Comparison of ENCODE assay signal across 15 cellular contexts in the genomic region with DNA sequence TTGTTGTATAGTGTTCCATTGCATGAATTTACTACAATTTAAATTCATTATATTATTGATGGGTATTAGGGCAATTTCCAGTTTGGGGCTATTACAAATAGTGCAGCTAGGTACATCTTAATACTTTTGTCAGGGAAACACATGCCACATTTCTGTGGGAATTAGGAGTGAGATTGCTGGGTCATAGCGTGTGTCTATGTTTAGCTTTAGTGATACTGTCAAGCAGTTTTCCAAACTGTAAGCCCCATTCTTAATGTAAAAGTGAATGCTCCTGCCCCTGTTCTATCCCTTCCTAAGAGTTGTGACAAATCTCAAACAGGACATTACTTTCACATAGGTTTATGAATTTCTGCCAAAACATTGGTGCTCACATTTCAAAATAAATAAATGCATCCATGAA.
A peak's percentile ranks its signal among the peaks of the same experiment; 100 is the strongest.
DNase-seq lines count a peak whose midpoint lies in the region; ATAC-seq, FAIRE-seq and TF ChIP-seq lines count a peak whose summit lies in the region.
"Had no signal": no experiment of that assay in that cellular context is flagged by ENCODE, and none has a peak within 500 bp of the region (broad histone marks: within the 10 kb centered on the region; RNA-seq: fewer than 3 reads in every experiment).

No MANE protein-coding gene starts in this region.

- H3K4me3 Mint-ChIP-seq in activated T-helper 2 cell treated with anti-CD3 and anti-CD28 coated beads, Interferon-gamma antibody, Interleukin-2, Interleukin-4, amounts not matched to agents 10 μg/mL and 5 μg/mL and 100 μg/mL, durations not matched to agents 14 hours and 24 hours and 36 hours (ENCODE audit: low read depth) = no peak overlapping the region
- H3K4me3 Mint-ChIP-seq: activated naive CD4-positive, alpha-beta T cell treated with anti-CD3 and anti-CD28 coated beads, Interleukin-2, amount 50 U/mL, for 24 hours; CD4-positive, CD25-positive, alpha-beta regulatory T cell had no signal

- in situ Hi-C loops in brain microvascular endothelial cell (cut with HindIII; ENCODE audit: low pct_ligation_motif_present, low sequenced_read_pairs) = no loop called here

- FAIRE-seq in HTR-8/SVneo (lab: Jason Lieb, UNC) = no peak
- FAIRE-seq: pancreas had no signal

- H3K27ac ChIP-seq in right atrium auricular region = no peak overlapping the region
- peak overlapping the region; percentile 79 for H3K27ac ChIP-seq in brain microvascular endothelial cell
- H3K27ac ChIP-seq in vagina = peak overlapping the region; percentile 67
- H3K27ac ChIP-seq: body of pancreas, KMS-11, pancreas, tibial artery had no signal

- TF ChIP-seq CTCF in right atrium auricular region (IDR thresholded peaks at IDR 0.05) (no peak), brain microvascular endothelial cell (IDR thresholded peaks at IDR 0.05; ENCODE audit: low read depth, low read length, missing control alignments) (no peak), vagina (IDR thresholded peaks at IDR 0.05) (no peak)

- no peak overlapping the region for H3K27ac Mint-ChIP-seq in activated T-helper 2 cell treated with anti-CD3 and anti-CD28 coated beads, Interferon-gamma antibody, Interleukin-2, Interleukin-4, amounts not matched to agents 10 μg/mL and 5 μg/mL and 100 μg/mL, durations not matched to agents 14 hours and 24 hours and 36 hours
- H3K27ac Mint-ChIP-seq: activated naive CD4-positive, alpha-beta T cell treated with anti-CD3 and anti-CD28 coated beads, Interleukin-2, amount 50 U/mL, for 24 hours; CD4-positive, CD25-positive, alpha-beta regulatory T cell had no signal

- H3K4me1 Mint-ChIP-seq in activated T-helper 2 cell treated with anti-CD3 and anti-CD28 coated beads, Interferon-gamma antibody, Interleukin-2, Interleukin-4, amounts not matched to agents 10 μg/mL and 5 μg/mL and 100 μg/mL, durations not matched to agents 14 hours and 24 hours and 36 hours (ENCODE audit: low read depth) = no peaks in the 10 kb centered on the region
- H3K4me1 Mint-ChIP-seq: activated naive CD4-positive, alpha-beta T cell treated with anti-CD3 and anti-CD28 coated beads, Interleukin-2, amount 50 U/mL, for 24 hours; CD4-positive, CD25-positive, alpha-beta regulatory T cell had no signal

- peak; percentile 40 for ATAC-seq in Right ventricle myocardium superior (ENCODE audit: poor library complexity)
- ATAC-seq in HG02610 (IDR thresholded peaks at IDR 0.05; ENCODE audit: unreplicated experiment) = no peak
- ATAC-seq: body of pancreas had no signal

- peaks cover under 1% of the 10 kb centered on the region for H3K9me3 Mint-ChIP-seq in activated T-helper 2 cell treated with anti-CD3 and anti-CD28 coated beads, Interferon-gamma antibody, Interleukin-2, Interleukin-4, amounts not matched to agents 10 μg/mL and 5 μg/mL and 100 μg/mL, durations not matched to agents 14 hours and 24 hours and 36 hours

- H3K9me3 ChIP-seq in right atrium auricular region (peaks cover 0 to 4% of the 10 kb centered on the region in 2 donors), vagina (no peaks in the 10 kb centered on the region)
- H3K9me3 ChIP-seq: body of pancreas, pancreas, tibial artery had no signal

- H3K27me3 ChIP-seq in right atrium auricular region (no peaks in the 10 kb centered on the region), brain microvascular endothelial cell (replicated peaks) (no peaks in the 10 kb centered on the region), vagina (no peaks in the 10 kb centered on the region)
- H3K27me3 ChIP-seq: body of pancreas, pancreas, tibial artery had no signal

- intact Hi-C loops in Right ventricle myocardium superior (cut with DNase I) = no loop called here
- intact Hi-C loops in vagina (cut with DNase I) = no loop called here
- intact Hi-C loops in activated T-helper 2 cell treated with anti-CD3 and anti-CD28 coated beads, Interferon-gamma antibody, Interleukin-2, Interleukin-4, amounts not matched to agents 10 μg/mL and 5 μg/mL and 100 μg/mL, durations not matched to agents 14 hours and 24 hours and 36 hours (cut with micrococcal nuclease) = no loop called here

- H3K4me1 ChIP-seq in right atrium auricular region = peaks cover 0 to 6% of the 10 kb centered on the region in 2 donors
- H3K4me1 ChIP-seq in vagina = peaks cover 10% of the 10 kb centered on the region
- H3K4me1 ChIP-seq: body of pancreas, pancreas, tibial artery had no signal

- peaks cover 7% of the 10 kb centered on the region for H3K27me3 Mint-ChIP-seq in activated T-helper 2 cell treated with anti-CD3 and anti-CD28 coated beads, Interferon-gamma antibody, Interleukin-2, Interleukin-4, amounts not matched to agents 10 μg/mL and 5 μg/mL and 100 μg/mL, durations not matched to agents 14 hours and 24 hours and 36 hours (ENCODE audit: low read depth)

- H3K36me3 Mint-ChIP-seq in activated T-helper 2 cell treated with anti-CD3 and anti-CD28 coated beads, Interferon-gamma antibody, Interleukin-2, Interleukin-4, amounts not matched to agents 10 μg/mL and 5 μg/mL and 100 μg/mL, durations not matched to agents 14 hours and 24 hours and 36 hours (ENCODE audit: low read depth) = no peaks in the 10 kb centered on the region
- H3K36me3 Mint-ChIP-seq: CD4-positive, CD25-positive, alpha-beta regulatory T cell had no signal

- H3K4me3 ChIP-seq in right atrium auricular region (no peak overlapping the region), brain microvascular endothelial cell (ENCODE audit: low read depth, low read length) (peak overlapping the region; percentile 31), vagina (no peak overlapping the region)
- H3K4me3 ChIP-seq: body of pancreas, pancreas, tibial artery had no signal

- no peak for DNase-seq in Right ventricle myocardium superior
- no peak for DNase-seq in right atrium auricular region (ENCODE audit: low spot score)
- no peak for DNase-seq in brain microvascular endothelial cell
- DNase-seq in myocyte (ENCODE audit: low read depth) = peak; percentile 60
- no peak for DNase-seq in vagina (ENCODE audit: extremely low spot score in 2 of 2)
- DNase-seq in activated T-helper 2 cell treated with anti-CD3 and anti-CD28 coated beads, Interferon-gamma antibody, Interleukin-2, Interleukin-4, amounts not matched to agents 10 μg/mL and 5 μg/mL and 100 μg/mL, durations not matched to agents 14 hours and 24 hours and 36 hours (ENCODE audit: low spot score) = no peak
- no peak for DNase-seq in HTR-8/SVneo (ENCODE audit: insufficient read length, low spot score)
- DNase-seq: activated CD4-positive, alpha-beta T cell treated with anti-CD3 and anti-CD28 coated beads, Interleukin-2, amount 50 U/mL, for 48 hours; body of pancreas; CD4-positive, CD25-positive, alpha-beta regulatory T cell; pancreas had no signal

- TF ChIP-seq POLR2A in vagina (IDR thresholded peaks at IDR 0.05) = no peak

- H3K36me3 ChIP-seq in right atrium auricular region (no peaks in the 10 kb centered on the region), brain microvascular endothelial cell (replicated peaks) (no peaks in the 10 kb centered on the region), vagina (no peaks in the 10 kb centered on the region)
- H3K36me3 ChIP-seq: pancreas, tibial artery had no signal

Comparison
In these comparisons a context has a peak if more than half of its experiments do, and no peak if none do; other contexts are left out.
1. H3K27ac ChIP-seq: peak in brain microvascular endothelial cell (single experiment) and vagina (single experiment); none in right atrium auricular region (0 of 2).